In the genomic region with DNA sequence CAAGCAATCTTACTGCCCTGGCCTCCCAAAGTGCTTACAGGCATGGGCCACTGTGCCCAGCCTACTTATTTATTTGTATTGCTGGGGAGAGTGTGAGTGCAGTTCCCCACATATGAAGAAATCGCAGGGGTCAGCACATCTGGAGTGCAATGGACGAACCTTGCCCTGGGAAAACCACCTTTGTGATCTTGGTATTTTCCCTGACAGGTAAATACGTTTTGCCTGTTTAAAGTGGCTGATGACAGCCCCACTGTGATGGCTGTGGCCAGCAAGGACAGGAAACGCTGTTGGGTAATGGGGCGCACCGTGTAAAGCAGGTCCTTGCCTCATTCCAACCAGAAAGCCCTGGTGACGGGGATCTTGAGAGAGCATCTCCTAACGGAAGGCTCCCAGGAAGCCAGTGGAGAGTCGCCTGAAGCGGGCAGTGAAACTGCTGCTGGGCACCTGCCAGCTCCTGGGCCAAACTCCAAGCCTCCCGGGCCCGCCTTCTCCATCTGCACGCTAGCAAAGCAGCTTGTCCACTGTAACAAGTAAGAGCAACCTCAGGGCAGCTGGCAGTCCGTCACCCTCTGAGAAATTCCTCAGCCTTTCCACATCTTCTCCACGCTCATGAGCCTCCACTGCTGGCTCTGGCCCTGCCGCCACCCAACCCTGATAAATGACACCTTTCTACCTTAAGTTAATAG, we compare ENCODE assay signal across 10 cellular contexts. TPM values are rescaled to one million over a fixed set of nuclear protein-coding genes. Genes with fewer than 3 reads are reported as not detected.
DNase-seq lines count a peak whose midpoint lies in the region; ATAC-seq and TF ChIP-seq lines count a peak whose summit lies in the region.
"Had no signal": no experiment of that assay in that cellular context is flagged by ENCODE, and none has a peak within 500 bp of the region (broad histone marks: within the 10 kb centered on the region; RNA-seq: fewer than 3 reads in every experiment).

No MANE protein-coding gene starts in this region.

- intact Hi-C loops in left ventricle myocardium superior (cut with micrococcal nuclease) (no loop called here), sciatic nerve (cut with DNase I) (no loop called here)

- H3K27me3 Mint-ChIP-seq in WTC11 (ENCODE audit: low read depth), result no peaks in the 10 kb centered on the region
- H3K27me3 Mint-ChIP-seq: activated naive CD4-positive, alpha-beta T cell treated with anti-CD3 and anti-CD28 coated beads, Interleukin-2, amount 50 U/mL, for 24 hours had no signal

- peaks cover 47% of the 10 kb centered on the region for H3K36me3 Mint-ChIP-seq in WTC11

- POLR2A ChIA-PET in WTC11 (lab: Charles Lee), result interaction anchor here (0.7 kb wide), 1 partner anchor 443 kb away, joined by 6 read pairs; no protein-coding TSS in a partner anchor

- TF ChIP-seq CTCF in WTC11 (IDR thresholded peaks at IDR 0.05), result no peak

- no peak overlapping the region for H3K4me3 Mint-ChIP-seq in WTC11
- H3K4me3 Mint-ChIP-seq: activated naive CD4-positive, alpha-beta T cell treated with anti-CD3 and anti-CD28 coated beads, Interleukin-2, amount 50 U/mL, for 24 hours had no signal

- H3K4me1 Mint-ChIP-seq in WTC11, result no peaks in the 10 kb centered on the region

- no peaks in the 10 kb centered on the region for H3K9me3 Mint-ChIP-seq in WTC11
- H3K9me3 Mint-ChIP-seq: activated naive CD4-positive, alpha-beta T cell treated with anti-CD3 and anti-CD28 coated beads, Interleukin-2, amount 50 U/mL, for 24 hours had no signal

- in situ Hi-C loops in G401 (cut with HindIII; ENCODE audit: low sequenced_read_pairs), result no loop called here

- H3K27ac Mint-ChIP-seq in WTC11, result 0 out of 2 replicates have a peak overlapping the region, but pooled peaks have one; percentile 4
- H3K27ac Mint-ChIP-seq: activated naive CD4-positive, alpha-beta T cell treated with anti-CD3 and anti-CD28 coated beads, Interleukin-2, amount 50 U/mL, for 24 hours had no signal

- CTCF ChIA-PET in WTC11 (lab: Charles Lee), result interaction anchor here (1.0 kb wide), 1 partner anchor 40 kb away, joined by 3 read pairs; no protein-coding TSS in a partner anchor

- ATAC-seq in WTC11 (no peak), left ventricle myocardium superior (peak; percentile 87), sciatic nerve (peak; percentile 27), GM19328 (IDR thresholded peaks at IDR 0.05; ENCODE audit: unreplicated experiment) (no peak), HG03521 (IDR thresholded peaks at IDR 0.05; ENCODE audit: unreplicated experiment) (no peak)

- DNase-seq in G401 (ENCODE audit: low spot score) (peak; percentile 87), WTC11 (ENCODE audit: low spot score) (no peak), left ventricle myocardium superior (peak; percentile 78), sciatic nerve (ENCODE audit: low spot score) (no peak), T1000 (lab: John Stamatoyannopoulos, UW) (no peak), iPS-NIHi7 (ENCODE audit: extremely low spot score) (no peak)
- DNase-seq: activated CD4-positive, CD25-positive, alpha-beta regulatory T cell treated with anti-CD3 and anti-CD28 coated beads, Interleukin-2, amount 50 U/mL, for 72 hours had no signal

TF ChIP-seq in WTC11, 78 proteins besides CTCF, POLR2A, EP300 and RAD21:
- no peak for TF ChIP-seq ETV6 (CRISPR knock-in tag; IDR thresholded peaks at IDR 0.05)
- no peak for TF ChIP-seq CBFB (CRISPR knock-in tag; IDR thresholded peaks at IDR 0.05; ENCODE audit: low read depth)
- TF ChIP-seq, protein P1, sequence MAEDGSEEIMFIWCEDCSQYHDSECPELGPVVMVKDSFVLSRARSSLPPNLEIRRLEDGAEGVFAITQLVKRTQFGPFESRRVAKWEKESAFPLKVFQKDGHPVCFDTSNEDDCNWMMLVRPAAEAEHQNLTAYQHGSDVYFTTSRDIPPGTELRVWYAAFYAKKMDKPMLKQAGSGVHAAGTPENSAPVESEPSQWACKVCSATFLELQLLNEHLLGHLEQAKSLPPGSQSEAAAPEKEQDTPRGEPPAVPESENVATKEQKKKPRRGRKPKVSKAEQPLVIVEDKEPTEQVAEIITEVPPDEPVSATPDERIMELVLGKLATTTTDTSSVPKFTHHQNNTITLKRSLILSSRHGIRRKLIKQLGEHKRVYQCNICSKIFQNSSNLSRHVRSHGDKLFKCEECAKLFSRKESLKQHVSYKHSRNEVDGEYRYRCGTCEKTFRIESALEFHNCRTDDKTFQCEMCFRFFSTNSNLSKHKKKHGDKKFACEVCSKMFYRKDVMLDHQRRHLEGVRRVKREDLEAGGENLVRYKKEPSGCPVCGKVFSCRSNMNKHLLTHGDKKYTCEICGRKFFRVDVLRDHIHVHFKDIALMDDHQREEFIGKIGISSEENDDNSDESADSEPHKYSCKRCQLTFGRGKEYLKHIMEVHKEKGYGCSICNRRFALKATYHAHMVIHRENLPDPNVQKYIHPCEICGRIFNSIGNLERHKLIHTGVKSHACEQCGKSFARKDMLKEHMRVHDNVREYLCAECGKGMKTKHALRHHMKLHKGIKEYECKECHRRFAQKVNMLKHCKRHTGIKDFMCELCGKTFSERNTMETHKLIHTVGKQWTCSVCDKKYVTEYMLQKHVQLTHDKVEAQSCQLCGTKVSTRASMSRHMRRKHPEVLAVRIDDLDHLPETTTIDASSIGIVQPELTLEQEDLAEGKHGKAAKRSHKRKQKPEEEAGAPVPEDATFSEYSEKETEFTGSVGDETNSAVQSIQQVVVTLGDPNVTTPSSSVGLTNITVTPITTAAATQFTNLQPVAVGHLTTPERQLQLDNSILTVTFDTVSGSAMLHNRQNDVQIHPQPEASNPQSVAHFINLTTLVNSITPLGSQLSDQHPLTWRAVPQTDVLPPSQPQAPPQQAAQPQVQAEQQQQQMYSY (CRISPR knock-in tag; IDR thresholded peaks at IDR 0.05), result no peak
- TF ChIP-seq, protein P2, sequence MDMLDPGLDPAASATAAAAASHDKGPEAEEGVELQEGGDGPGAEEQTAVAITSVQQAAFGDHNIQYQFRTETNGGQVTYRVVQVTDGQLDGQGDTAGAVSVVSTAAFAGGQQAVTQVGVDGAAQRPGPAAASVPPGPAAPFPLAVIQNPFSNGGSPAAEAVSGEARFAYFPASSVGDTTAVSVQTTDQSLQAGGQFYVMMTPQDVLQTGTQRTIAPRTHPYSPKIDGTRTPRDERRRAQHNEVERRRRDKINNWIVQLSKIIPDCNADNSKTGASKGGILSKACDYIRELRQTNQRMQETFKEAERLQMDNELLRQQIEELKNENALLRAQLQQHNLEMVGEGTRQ (CRISPR knock-in tag; IDR thresholded peaks at IDR 0.05), result no peak
- TF ChIP-seq, protein P3, sequence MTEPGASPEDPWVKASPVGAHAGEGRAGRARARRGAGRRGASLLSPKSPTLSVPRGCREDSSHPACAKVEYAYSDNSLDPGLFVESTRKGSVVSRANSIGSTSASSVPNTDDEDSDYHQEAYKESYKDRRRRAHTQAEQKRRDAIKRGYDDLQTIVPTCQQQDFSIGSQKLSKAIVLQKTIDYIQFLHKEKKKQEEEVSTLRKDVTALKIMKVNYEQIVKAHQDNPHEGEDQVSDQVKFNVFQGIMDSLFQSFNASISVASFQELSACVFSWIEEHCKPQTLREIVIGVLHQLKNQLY (CRISPR knock-in tag; IDR thresholded peaks at IDR 0.05), result no peak

RNA-seq across cellular contexts. Expression of a gene that starts 17.5 kb away (rescaled TPM):
- 54.2 and 86.0 TPM in 2 replicates for total RNA-seq in G401 (2014; rRNA removed; shearing (Covaris generic))
- total RNA-seq in WTC11 (2021), result 48.0 to 55.2 TPM (median 52.7 TPM) in 3 replicates
- 25.4 TPM for total RNA-seq in left ventricle myocardium superior
- 29.2 TPM for total RNA-seq in sciatic nerve

RNA-seq across cellular contexts. Expression of a gene that starts 17.7 kb away (rescaled TPM):
- 695 and 901 TPM in 2 replicates for total RNA-seq in G401 (2014; rRNA removed; shearing (Covaris generic))
- total RNA-seq in WTC11 (2021) (578 to 618 TPM (median 606 TPM) in 3 replicates), left ventricle myocardium superior (2,116 TPM), sciatic nerve (277 TPM)

RNA-seq across cellular contexts. Expression of a gene that starts 30.9 kb away (rescaled TPM):
- total RNA-seq in G401 (2014; rRNA removed; shearing (Covaris generic)), result 1.4 and 13.4 TPM in 2 replicates
- total RNA-seq in WTC11 (2021), result 6.3 to 8.3 TPM (median 7.9 TPM) in 3 replicates
- total RNA-seq in left ventricle myocardium superior, result 1.7 TPM
- 1.8 TPM for total RNA-seq in sciatic nerve

Comparison
In these comparisons a context has a peak if more than half of its experiments do, and no peak if none do; other contexts are left out.
1. DNase-seq: peak in G401 (single experiment) and left ventricle myocardium superior (single experiment); none in WTC11 (single experiment), sciatic nerve (single experiment), T1000 (single experiment) and iPS-NIHi7 (single experiment).
2. ATAC-seq: peak in left ventricle myocardium superior (single experiment) and sciatic nerve (single experiment); none in WTC11 (single experiment), GM19328 (single experiment) and HG03521 (single experiment).